ENCODE assay signal across 26 cellular contexts in genomic region chr7:35024298-35024697, GRCh38. TPM values are rescaled to one million over a fixed set of nuclear protein-coding genes. Genes with fewer than 3 reads are reported as not detected.
A peak's percentile ranks its signal among the peaks of the same experiment; 100 is the strongest.
DNase-seq lines count a peak whose midpoint lies in the region; ATAC-seq, FAIRE-seq and TF ChIP-seq lines count a peak whose summit lies in the region.
"Had no signal": no experiment of that assay in that cellular context is flagged by ENCODE, and none has a peak within 500 bp of the region (broad histone marks: within the 10 kb centered on the region; RNA-seq: fewer than 3 reads in every experiment).

No MANE protein-coding gene starts in this region.

- no peak overlapping the region; the same call in 1 of the 2 replicates for H2AFZ ChIP-seq in KMS-11 (ENCODE audit: low read depth)

- DNase-seq in GM12865 (ENCODE audit: low read depth) (peak; percentile 60), GM19239 (ENCODE audit: insufficient read length, low spot score) (no peak), bronchial epithelial cell (ENCODE audit: low read depth) (no peak), DMS153 treated with DMSO at 0.1 percent for 48 hours (lab: John Stamatoyannopoulos, UW; ENCODE audit: unreplicated experiment) (no peak), ureter (ENCODE audit: low spot score) (no peak)
- DNase-seq: activated CD4-positive, alpha-beta T cell treated with anti-CD3 and anti-CD28 coated beads, Interleukin-2, amount 50 U/mL, for 1 hour; activated CD8-positive, alpha-beta memory T cell treated with anti-CD3 and anti-CD28 coated beads, Interleukin-2, amount 50 U/mL, for 48 hours; activated gamma-delta T cell; CD4-positive, alpha-beta T cell; DMS53; GDM1; glutamatergic neuron; HFFc6; Karpas-422; NCI-H1092 treated with DMSO at 0.1 percent for 48 hours; NCI-H1930; NCI-H2227 treated with DMSO at 0.1 percent for 48 hours; pancreas; SK-N-SH; stimulated activated CD4-positive, alpha-beta T cell treated with anti-CD3 and anti-CD28 coated beads, Interleukin-2, amount 100 ng/mL, for 48 hours; stimulated activated naive CD4-positive, alpha-beta T cell had no signal

- H3K4me1 ChIP-seq in KMS-11 (ENCODE audit: low read depth, poor library complexity, severe bottlenecking), result peaks cover 83% of the 10 kb centered on the region
- H3K4me1 ChIP-seq: pancreas had no signal

- no peaks in the 10 kb centered on the region for H3K27me3 ChIP-seq in KMS-11 (ENCODE audit: insufficient read depth, low read depth)
- no peaks in the 10 kb centered on the region for H3K27me3 ChIP-seq in bronchial epithelial cell (ENCODE audit: control insufficient read depth, insufficient read depth, low read length)
- H3K27me3 ChIP-seq: pancreas had no signal

- no peak for ATAC-seq in GM19395 (IDR thresholded peaks at IDR 0.05; ENCODE audit: unreplicated experiment)
- ATAC-seq: pancreas had no signal

- no peaks in the 10 kb centered on the region for H4K20me1 ChIP-seq in KMS-11 (ENCODE audit: insufficient read depth)

- H3K36me3 ChIP-seq in KMS-11 (ENCODE audit: insufficient read depth) (no peaks in the 10 kb centered on the region), bronchial epithelial cell (ENCODE audit: control insufficient read depth, insufficient read depth, low read length) (no peaks in the 10 kb centered on the region)
- H3K36me3 ChIP-seq: pancreas, thoracic aorta had no signal

- peak overlapping the region; percentile 76 for H3K27ac ChIP-seq in KMS-11
- H3K27ac ChIP-seq: pancreas, thoracic aorta had no signal

- peak; percentile 58 for FAIRE-seq in GM19239 (lab: Jason Lieb, UNC)
- peak; percentile 7 for FAIRE-seq in bronchial epithelial cell (lab: Jason Lieb, UNC)
- FAIRE-seq: keratinocyte, pancreas had no signal

- peaks cover 89% of the 10 kb centered on the region for H3K79me2 ChIP-seq in KMS-11 (ENCODE audit: insufficient read depth, low read depth)

- no peak for TF ChIP-seq CTCF in GM12865 (IDR thresholded peaks at IDR 0.05; ENCODE audit: insufficient read depth, low read depth, low read length, missing control alignments)
- no peak for TF ChIP-seq CTCF in KMS-11 (conservative IDR thresholded peaks at IDR 0.05; ENCODE audit: low read depth, low read length)
- no peak for TF ChIP-seq CTCF in bronchial epithelial cell (IDR thresholded peaks at IDR 0.05; ENCODE audit: insufficient read depth, low read length, severe bottlenecking)

- no peak overlapping the region for H3K4me3 ChIP-seq in GM12865 (ENCODE audit: low read depth, low read length)
- H3K4me3 ChIP-seq in KMS-11 (IDR thresholded peaks at IDR 0.05; ENCODE audit: insufficient read depth, low read depth, low read length), result no peak overlapping the region
- H3K4me3 ChIP-seq in bronchial epithelial cell (ENCODE audit: low read depth, low read length), result no peak overlapping the region
- H3K4me3 ChIP-seq: pancreas, smooth muscle cell, thoracic aorta had no signal

- H3K4me2 ChIP-seq in KMS-11, result peak overlapping the region; percentile 77
- H3K4me2 ChIP-seq: SK-N-SH, smooth muscle cell had no signal

- H3K9ac ChIP-seq in KMS-11, result peak overlapping the region; percentile 33; the same call in 1 of the 2 replicates
- H3K9ac ChIP-seq: SK-N-SH had no signal

RNA-seq across cellular contexts. Expression of gene DPY19L1, which starts 13.0 kb away (rescaled TPM):
- total RNA-seq in bronchial epithelial cell, result 8.7 and 13.4 TPM in 2 replicates
- total RNA-seq in ureter, result 18.4 TPM
